ENCODE assay signal across 1 cellular context in the genomic region with DNA sequence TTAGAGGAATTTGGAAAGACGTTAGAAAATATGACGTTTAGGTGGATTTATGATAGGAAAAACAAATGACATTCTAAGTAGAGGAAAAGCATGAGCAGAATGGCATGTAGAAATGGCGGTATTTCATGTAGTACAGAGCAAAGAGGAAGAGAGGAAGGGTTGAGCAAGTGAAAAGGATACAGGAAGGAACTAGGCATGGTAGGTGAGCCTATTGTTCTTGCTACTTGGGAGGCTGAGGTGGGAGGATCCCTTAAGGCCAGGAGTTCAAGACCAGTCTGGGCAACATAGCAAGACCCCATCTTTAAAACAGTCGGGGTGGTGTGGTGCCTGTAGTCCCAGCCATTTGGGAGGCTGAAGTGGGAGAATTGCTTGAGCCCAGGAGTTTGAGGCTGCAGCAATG.
TF ChIP-seq lines count a peak whose summit lies in the region.

No MANE protein-coding gene starts in this region.

TF ChIP-seq in GM12878, 131 proteins besides CTCF, POLR2A, EP300 and RAD21:
- no peak for TF ChIP-seq HDGF (IDR thresholded peaks at IDR 0.05)
- TF ChIP-seq STAT1 (conservative IDR thresholded peaks at IDR 0.05): no peak
- TF ChIP-seq KAT2A (conservative IDR thresholded peaks at IDR 0.05; ENCODE audit: control insufficient read depth, low read depth, low read length): no peak
- TF ChIP-seq SMAD1 (IDR thresholded peaks at IDR 0.05; ENCODE audit: low read depth, partially characterized antibody): no peak
